11 cellular contexts compared by ENCODE assay signal in genomic region chr5:98428806-98429205, GRCh38.
DNase-seq lines count a peak whose midpoint lies in the region; ATAC-seq, FAIRE-seq and TF ChIP-seq lines count a peak whose summit lies in the region.
"Had no signal": no experiment of that assay in that cellular context is flagged by ENCODE, and none has a peak within 500 bp of the region (broad histone marks: within the 10 kb centered on the region; RNA-seq: fewer than 3 reads in every experiment).

No MANE protein-coding gene starts in this region.

- peaks cover 6% of the 10 kb centered on the region for H3K4me1 Mint-ChIP-seq in activated CD4-positive, alpha-beta T cell treated with anti-CD3 and anti-CD28 coated beads, Interleukin-2, amount 10 ng/mL, durations not matched to agents 24 days and 14 days
- peaks cover 2% of the 10 kb centered on the region for H3K4me1 Mint-ChIP-seq in activated T-cell treated with anti-CD3 and anti-CD28 coated beads, Interleukin-2, amount 50 U/mL, for 24 hours (ENCODE audit: low read depth)

- no peak overlapping the region for H3K4me3 Mint-ChIP-seq in activated CD4-positive, alpha-beta T cell treated with anti-CD3 and anti-CD28 coated beads, Interleukin-2, amount 10 ng/mL, durations not matched to agents 24 days and 14 days
- H3K4me3 Mint-ChIP-seq in activated T-cell treated with anti-CD3 and anti-CD28 coated beads, Interleukin-2, amount 50 U/mL, for 24 hours, result no peak overlapping the region

- no peak overlapping the region for H3K4me2 ChIP-seq in endothelial cell of umbilical vein (ENCODE audit: insufficient read depth, low read length)
- H3K4me2 ChIP-seq: A549 had no signal

- intact Hi-C loops in activated CD4-positive, alpha-beta T cell treated with anti-CD3 and anti-CD28 coated beads, Interleukin-2, amount 10 ng/mL, durations not matched to agents 24 days and 14 days (cut with micrococcal nuclease), result no loop called here
- intact Hi-C loops in endothelial cell of umbilical vein (cut with micrococcal nuclease), result no loop called here

- WGBS in tibial nerve, 2 donors, result 4 to 8% methylated on average over 4 of the region's 4 CpGs

- H3K4me3 ChIP-seq in endothelial cell of umbilical vein (replicated peaks in 1 of 3; ENCODE audit: insufficient read depth in 1 of 3, low read depth in 1 of 3, low read length in 3 of 3) (no peak overlapping the region), tibial nerve (no peak overlapping the region)
- H3K4me3 ChIP-seq: A549 had no signal

- H3K9me3 Mint-ChIP-seq in activated CD4-positive, alpha-beta T cell treated with anti-CD3 and anti-CD28 coated beads, Interleukin-2, amount 10 ng/mL, durations not matched to agents 24 days and 14 days, result peaks cover 3% of the 10 kb centered on the region
- no peaks in the 10 kb centered on the region for H3K9me3 Mint-ChIP-seq in activated T-cell treated with anti-CD3 and anti-CD28 coated beads, Interleukin-2, amount 50 U/mL, for 24 hours

- no peaks in the 10 kb centered on the region for H3K36me3 Mint-ChIP-seq in activated CD4-positive, alpha-beta T cell treated with anti-CD3 and anti-CD28 coated beads, Interleukin-2, amount 10 ng/mL, durations not matched to agents 24 days and 14 days (ENCODE audit: low read depth)
- H3K36me3 Mint-ChIP-seq in activated T-cell treated with anti-CD3 and anti-CD28 coated beads, Interleukin-2, amount 50 U/mL, for 24 hours (ENCODE audit: low read depth), result no peaks in the 10 kb centered on the region

- peak in 1 of 2 donors; percentile 89 for TF ChIP-seq EP300 in tibial nerve (IDR thresholded peaks at IDR 0.05)

- POLR2A ChIA-PET in endothelial cell of umbilical vein (lab: Charles Lee), result no interaction called here

- no peak overlapping the region for H3K27ac ChIP-seq in endothelial cell of umbilical vein (ENCODE audit: insufficient read depth, low read depth, low read length)
- peak overlapping the region in 1 of 4 donors; percentile 47 for H3K27ac ChIP-seq in tibial nerve
- H3K27ac ChIP-seq: A549 had no signal

- no peaks in the 10 kb centered on the region for H3K36me3 ChIP-seq in endothelial cell of umbilical vein (ENCODE audit: control insufficient read depth in 2 of 2, extremely low read depth in 1 of 2, insufficient read depth in 2 of 2, low read length in 2 of 2)
- no peaks in the 10 kb centered on the region for H3K36me3 ChIP-seq in tibial nerve

- H3K27me3 ChIP-seq in endothelial cell of umbilical vein (ENCODE audit: control insufficient read depth in 2 of 2, insufficient read depth in 2 of 2, low read length in 2 of 2) (no peaks in the 10 kb centered on the region), tibial nerve (no peaks in the 10 kb centered on the region)

- FAIRE-seq in endothelial cell of umbilical vein (lab: Jason Lieb, UNC), result no peak
- FAIRE-seq: A549, islet of Langerhans had no signal

- H3K9me3 ChIP-seq in endothelial cell of umbilical vein (replicated peaks; ENCODE audit: control insufficient read depth, insufficient read depth, low read length) (no peaks in the 10 kb centered on the region), tibial nerve (no peaks in the 10 kb centered on the region)
- H3K9me3 ChIP-seq: A549 had no signal

- TF ChIP-seq CTCF in endothelial cell of umbilical vein (IDR thresholded peaks at IDR 0.05; ENCODE audit: extremely low read depth in 1 of 2, insufficient read depth in 1 of 2, low read depth in 1 of 2, low read length in 2 of 2) (no peak), tibial nerve (IDR thresholded peaks at IDR 0.05) (no peak)

- dilution Hi-C loops in endothelial cell of umbilical vein (cut with MboI; ENCODE audit: extremely low pct_ligation_motif_present, low sequenced_read_pairs), result no loop called here

- H3K4me1 ChIP-seq in endothelial cell of umbilical vein (ENCODE audit: control insufficient read depth, extremely low read depth, insufficient read depth, low read length) (peaks cover 2% of the 10 kb centered on the region), tibial nerve (peaks cover 0 to 27% (median 17%) of the 10 kb centered on the region in 4 donors)
- H3K4me1 ChIP-seq: A549 had no signal

- H4K20me1 ChIP-seq in endothelial cell of umbilical vein (replicated peaks; ENCODE audit: control insufficient read depth, extremely low read depth, insufficient read depth, low read length), result no peaks in the 10 kb centered on the region

- no peaks in the 10 kb centered on the region for H3K9me1 ChIP-seq in endothelial cell of umbilical vein (replicated peaks; ENCODE audit: control insufficient read depth, extremely low read depth, insufficient read depth, low read length)

- no peak for TF ChIP-seq POLR2A in endothelial cell of umbilical vein (IDR thresholded peaks at IDR 0.05; ENCODE audit: low read depth, low read length)
- no peak for TF ChIP-seq POLR2A in tibial nerve (IDR thresholded peaks at IDR 0.05)

- CTCF ChIA-PET in endothelial cell of umbilical vein (lab: Charles Lee), result interaction anchor here (0.6 to 1.0 kb wide), 2 partner anchors 26 to 134 kb away, joined by 3 read pairs; no protein-coding TSS in a partner anchor

- H3K27me3 Mint-ChIP-seq in activated CD4-positive, alpha-beta T cell treated with anti-CD3 and anti-CD28 coated beads, Interleukin-2, amount 10 ng/mL, durations not matched to agents 24 days and 14 days, result peaks cover 6% of the 10 kb centered on the region
- no peaks in the 10 kb centered on the region for H3K27me3 Mint-ChIP-seq in activated T-cell treated with anti-CD3 and anti-CD28 coated beads, Interleukin-2, amount 50 U/mL, for 24 hours

- no peak for ATAC-seq in GM21717 (IDR thresholded peaks at IDR 0.05; ENCODE audit: unreplicated experiment)
- ATAC-seq: A549 had no signal

- no peak overlapping the region for H3K27ac Mint-ChIP-seq in activated CD4-positive, alpha-beta T cell treated with anti-CD3 and anti-CD28 coated beads, Interleukin-2, amount 10 ng/mL, durations not matched to agents 24 days and 14 days
- H3K27ac Mint-ChIP-seq in activated T-cell treated with anti-CD3 and anti-CD28 coated beads, Interleukin-2, amount 50 U/mL, for 24 hours, result no peak overlapping the region

- no peaks in the 10 kb centered on the region for H3K79me2 ChIP-seq in endothelial cell of umbilical vein (ENCODE audit: control insufficient read depth, insufficient read depth, low read length)

- BruUV-seq in endothelial cell of umbilical vein (replicated peaks; lab: Mats Ljungman, UMichigan), result no TSS peak

- no peak overlapping the region for H2AFZ ChIP-seq in endothelial cell of umbilical vein (ENCODE audit: low read depth, low read length)

- peak; percentile 60 for DNase-seq in activated CD4-positive, alpha-beta T cell treated with anti-CD3 and anti-CD28 coated beads, Interleukin-2, amount 10 ng/mL, durations not matched to agents 24 days and 14 days
- no peak for DNase-seq in activated CD4-positive, alpha-beta T cell treated with anti-CD3 and anti-CD28 coated beads, Interleukin-2, amount 50 U/mL, for 1 hour
- peak; percentile 27 for DNase-seq in HT1080 (ENCODE audit: low read depth)
- DNase-seq in endothelial cell of umbilical vein (ENCODE audit: low read depth, low spot score), result peak; percentile 54
- peak; percentile 43 to 72 for DNase-seq in tibial nerve (ENCODE audit: low spot score in 2 of 2)
- DNase-seq in activated T-cell treated with anti-CD3 and anti-CD28 coated beads, Interleukin-2, amount 50 U/mL, for 24 hours, result no peak
- no peak for DNase-seq in iPS-NIHi7 (ENCODE audit: extremely low spot score)
- DNase-seq: NCI-H1092 treated with DMSO at 0.1 percent for 48 hours had no signal

- no peak overlapping the region for H3K9ac ChIP-seq in endothelial cell of umbilical vein (replicated peaks; ENCODE audit: extremely low read depth, insufficient read depth, low read length)

TF ChIP-seq in endothelial cell of umbilical vein, 7 proteins besides CTCF, POLR2A, EP300 and RAD21:
- TF ChIP-seq MYC (IDR thresholded peaks at IDR 0.05; ENCODE audit: low read depth, low read length), result no peak
TF ChIP-seq in endothelial cell of umbilical vein: peak in this region for 0.

Comparison
In these comparisons a context has a peak if more than half of its experiments do, and no peak if none do; other contexts are left out.
1. DNase-seq: peak in activated CD4-positive, alpha-beta T cell treated with anti-CD3 and anti-CD28 coated beads, Interleukin-2, amount 10 ng/mL, durations not matched to agents 24 days and 14 days (single experiment), HT1080 (single experiment), endothelial cell of umbilical vein (single experiment) and tibial nerve (2 of 2); none in activated CD4-positive, alpha-beta T cell treated with anti-CD3 and anti-CD28 coated beads, Interleukin-2, amount 50 U/mL, for 1 hour (single experiment), activated T-cell treated with anti-CD3 and anti-CD28 coated beads, Interleukin-2, amount 50 U/mL, for 24 hours (single experiment) and iPS-NIHi7 (single experiment).